Comparison of ENCODE assay signal across 8 cellular contexts in genomic region chr17:78889525-78889924, GRCh38.
DNase-seq lines count a peak whose midpoint lies in the region; ATAC-seq lines count a peak whose summit lies in the region.

No MANE protein-coding gene starts in this region.

- H3K27me3 ChIP-seq in layer of hippocampus (ENCODE audit: control insufficient read depth, insufficient read depth, low read length), result no peaks in the 10 kb centered on the region

- DNase-seq in stimulated activated CD4-positive, alpha-beta T cell treated with anti-CD3 and anti-CD28 coated beads, Interleukin-4, amount 100 ng/mL, for 24 hours, result peak; percentile 17
- no peak for DNase-seq in stimulated activated CD4-positive, alpha-beta T cell treated with anti-CD3 and anti-CD28 coated beads, Interleukin-4, amount 100 ng/mL, for 1 hour
- DNase-seq in SK-N-MC (ENCODE audit: low read depth, low spot score) (no peak), HUDEP-2 (lab: John Stamatoyannopoulos, UW; ENCODE audit: unreplicated experiment in 76 of 76) (no peak), NCI-H510A (lab: John Stamatoyannopoulos, UW) (no peak), NCI-H1694 (lab: John Stamatoyannopoulos, UW) (no peak)

- H3K9me3 ChIP-seq in SK-N-MC (ENCODE audit: low read depth, low read length), result no peaks in the 10 kb centered on the region

- H3K27ac ChIP-seq in SK-N-MC (peak overlapping the region; percentile 91), layer of hippocampus (ENCODE audit: low read depth, low read length) (peak overlapping the region; percentile 56)

- ATAC-seq in GM19328 (IDR thresholded peaks at IDR 0.05; ENCODE audit: unreplicated experiment), result no peak

- H3K9ac ChIP-seq in SK-N-MC (ENCODE audit: insufficient read length), result no peak overlapping the region

- H3K36me3 ChIP-seq in SK-N-MC (ENCODE audit: insufficient read depth, low read length), result no peaks in the 10 kb centered on the region

- no peak overlapping the region for H3K4me3 ChIP-seq in SK-N-MC
